Comparison of ENCODE assay signal across 9 cellular contexts in the genomic region with DNA sequence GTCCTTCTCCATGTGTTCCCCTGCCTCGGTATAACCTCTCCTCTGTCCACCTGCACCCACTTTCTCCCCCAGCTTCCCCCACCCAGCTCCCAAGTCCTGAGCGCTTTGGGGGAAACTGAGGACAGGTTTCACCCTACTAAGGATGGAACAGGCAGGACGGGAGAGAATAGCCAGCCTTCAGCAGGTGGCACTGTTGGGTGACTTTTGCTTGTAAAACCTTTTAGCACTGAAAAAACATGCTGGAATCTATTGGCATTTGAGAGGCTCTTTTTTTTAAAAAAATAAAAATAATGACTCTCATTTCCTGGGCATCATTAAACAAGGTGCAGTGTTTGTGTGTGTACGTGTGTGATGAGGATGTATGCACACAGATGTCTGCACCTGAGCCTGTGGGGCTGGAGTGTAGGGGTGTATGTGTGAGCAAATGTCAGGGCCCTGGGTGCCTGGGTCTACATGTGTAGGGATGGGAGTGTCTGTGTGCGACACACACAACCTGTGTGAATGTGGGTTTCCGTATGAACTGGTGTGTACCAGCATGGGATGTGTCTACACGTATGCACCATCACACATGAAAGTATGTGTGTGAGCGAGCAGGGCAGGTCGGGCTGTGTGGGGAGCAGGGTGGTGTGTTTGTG.
DNase-seq lines count a peak whose midpoint lies in the region; ATAC-seq, FAIRE-seq and TF ChIP-seq lines count a peak whose summit lies in the region.
"Had no signal": no experiment of that assay in that cellular context is flagged by ENCODE, and none has a peak within 500 bp of the region (broad histone marks: within the 10 kb centered on the region; RNA-seq: fewer than 3 reads in every experiment).

No MANE protein-coding gene starts in this region.

- no peaks in the 10 kb centered on the region for H3K27me3 ChIP-seq in cardiac muscle cell

- FAIRE-seq in GM12892 (lab: Jason Lieb, UNC) = no peak

- H3K27ac ChIP-seq in cardiac muscle cell = peak overlapping the region; percentile 65

- TF ChIP-seq CTCF in cardiac muscle cell (IDR thresholded peaks at IDR 0.05; ENCODE audit: low read depth, low read length) (peak; percentile 68), retinal pigment epithelial cell (conservative IDR thresholded peaks at IDR 0.05; ENCODE audit: low read depth, low read length) (peak; percentile 77)

- no peaks in the 10 kb centered on the region for H3K9me3 ChIP-seq in cardiac muscle cell (ENCODE audit: low read depth)

- TF ChIP-seq POLR2A in GM12892 (IDR thresholded peaks at IDR 0.05; ENCODE audit: low read depth, low read length) = no peak

- H3K36me3 ChIP-seq in cardiac muscle cell = no peaks in the 10 kb centered on the region

- DNase-seq in DMS53 treated with DMSO at 0.1 percent for 48 hours (lab: John Stamatoyannopoulos, UW; ENCODE audit: unreplicated experiment) (peak; percentile 45), KG1 (lab: John Stamatoyannopoulos, UW) (peak; percentile 30), cardiac muscle cell (ENCODE audit: low read depth in 1 of 2, low spot score in 1 of 2) (peak; percentile 64 to 65), retinal pigment epithelial cell (ENCODE audit: low read depth) (no peak), GM12892 (ENCODE audit: insufficient read length) (no peak)
- peak; percentile 9 to 24 for DNase-seq in activated CD4-positive, alpha-beta T cell treated with anti-CD3 and anti-CD28 coated beads, Interleukin-2, amount 50 U/mL, for 48 hours
- DNase-seq in stimulated activated naive CD4-positive, alpha-beta T cell treated with Interleukin-2 at 50 U/mL for 16 hours (lab: John Stamatoyannopoulos, UW) = no peak

- H3K4me3 ChIP-seq in cardiac muscle cell (no peak overlapping the region), retinal pigment epithelial cell (ENCODE audit: low read length) (no peak overlapping the region)

- H3K4me1 ChIP-seq in cardiac muscle cell (ENCODE audit: low read depth) = peaks cover 31% of the 10 kb centered on the region

- ATAC-seq in GM21423 (IDR thresholded peaks at IDR 0.05; ENCODE audit: unreplicated experiment) = no peak
- ATAC-seq: naive thymus-derived CD8-positive, alpha-beta T cell had no signal

Comparison
In these comparisons a context has a peak if more than half of its experiments do, and no peak if none do; other contexts are left out.
1. DNase-seq: peak in DMS53 treated with DMSO at 0.1 percent for 48 hours (single experiment), KG1 (single experiment), activated CD4-positive, alpha-beta T cell treated with anti-CD3 and anti-CD28 coated beads, Interleukin-2, amount 50 U/mL, for 48 hours (2 of 2) and cardiac muscle cell (2 of 2); none in retinal pigment epithelial cell (single experiment), stimulated activated naive CD4-positive, alpha-beta T cell treated with Interleukin-2 at 50 U/mL for 16 hours (single experiment) and GM12892 (single experiment).